In genomic region chr2:29612568-29612967, GRCh38 we compare ENCODE assay signal across 16 cellular contexts.
DNase-seq lines count a peak whose midpoint lies in the region; ATAC-seq and TF ChIP-seq lines count a peak whose summit lies in the region.
"Had no signal": no experiment of that assay in that cellular context is flagged by ENCODE, and none has a peak within 500 bp of the region (broad histone marks: within the 10 kb centered on the region; RNA-seq: fewer than 3 reads in every experiment).

No MANE protein-coding gene starts in this region.

- dilution Hi-C loops in IMR-90 (cut with HindIII; ENCODE audit: low sequenced_read_pairs, unreplicated experiment): no loop called here

- H4K8ac ChIP-seq in IMR-90 (ENCODE audit: low read depth in 2 of 2, low read length in 2 of 2) (no peak overlapping the region), neuronal stem cell (ENCODE audit: low read depth, low read length) (no peak overlapping the region)

- H2AK9ac ChIP-seq in IMR-90 (replicated peaks; ENCODE audit: low read depth, low read length, poor library complexity): peak overlapping the region; percentile 25

- H2BK5ac ChIP-seq in IMR-90 (ENCODE audit: low read depth, low read length, poor library complexity, severe bottlenecking): no peak overlapping the region
- no peak overlapping the region for H2BK5ac ChIP-seq in neuronal stem cell (ENCODE audit: low read length)

- H2BK15ac ChIP-seq in IMR-90 (ENCODE audit: low read depth, low read length): no peak overlapping the region
- no peak overlapping the region for H2BK15ac ChIP-seq in neuronal stem cell (ENCODE audit: low read length)

- no peak overlapping the region for H3K14ac ChIP-seq in IMR-90 (replicated peaks; ENCODE audit: low read depth, low read length)
- no peak overlapping the region for H3K14ac ChIP-seq in neuronal stem cell (ENCODE audit: low read length)

- H4K91ac ChIP-seq in IMR-90 (ENCODE audit: insufficient read depth, low read depth, low read length) (no peak overlapping the region), neuronal stem cell (ENCODE audit: low read depth, low read length, poor library complexity) (no peak overlapping the region)

- no peaks in the 10 kb centered on the region for H3K36me3 Mint-ChIP-seq in endodermal cell (ENCODE audit: low read depth)
- no peaks in the 10 kb centered on the region for H3K36me3 Mint-ChIP-seq in osteocyte (ENCODE audit: unreplicated experiment)
- H3K36me3 Mint-ChIP-seq: CD4-positive, CD25-positive, alpha-beta regulatory T cell; CD8-positive, alpha-beta T cell had no signal

- in situ Hi-C loops in IMR-90 (cut with MboI; ENCODE audit: low sequenced_read_pairs): no loop called here

- no peak for TF ChIP-seq RAD21 in IMR-90 (IDR thresholded peaks at IDR 0.05; ENCODE audit: low read length)

- H3K27ac ChIP-seq in IMR-90 (ENCODE audit: insufficient read depth, low read length) (no peak overlapping the region), endodermal cell (ENCODE audit: low read depth, low read length) (no peak overlapping the region), neuronal stem cell (replicated peaks; ENCODE audit: low read length) (no peak overlapping the region), ascending aorta (no peak overlapping the region)
- H3K27ac ChIP-seq: GM23248 had no signal

- POLR2A ChIA-PET in IMR-90 (lab: Charles Lee; ENCODE audit: unreplicated experiment): no interaction called here

- no TSS peak for BruUV-seq in IMR-90 (replicated peaks; lab: Mats Ljungman, UMichigan)

- H3K27ac Mint-ChIP-seq in endodermal cell (no peak overlapping the region), osteocyte (ENCODE audit: unreplicated experiment) (no peak overlapping the region)
- H3K27ac Mint-ChIP-seq: CD4-positive, CD25-positive, alpha-beta regulatory T cell; CD8-positive, alpha-beta T cell; H9 had no signal

- H3K4me3 ChIP-seq in IMR-90 (ENCODE audit: insufficient read depth, low read depth, low read length): no peak overlapping the region
- H3K4me3 ChIP-seq in endodermal cell (ENCODE audit: low read length): no peak overlapping the region
- no peak overlapping the region for H3K4me3 ChIP-seq in neuronal stem cell (ENCODE audit: low read length in 2 of 2)
- H3K4me3 ChIP-seq in ascending aorta: no peak overlapping the region
- H3K4me3 ChIP-seq: GM12878, GM23248 had no signal

- H3K4me1 ChIP-seq in IMR-90 (ENCODE audit: control insufficient read depth, insufficient read depth, low read length): peaks cover 2% of the 10 kb centered on the region; the same call in 1 of the 2 replicates
- peaks cover 5% of the 10 kb centered on the region for H3K4me1 ChIP-seq in endodermal cell (ENCODE audit: control insufficient read depth, insufficient read depth, low read length)
- no peaks in the 10 kb centered on the region for H3K4me1 ChIP-seq in neuronal stem cell (ENCODE audit: control insufficient read depth in 2 of 2, insufficient read depth in 1 of 2, low read depth in 1 of 2, low read length in 2 of 2)
- H3K4me1 ChIP-seq in ascending aorta: no peaks in the 10 kb centered on the region
- H3K4me1 ChIP-seq: Caco-2 had no signal

- TF ChIP-seq POLR2A in IMR-90 (IDR thresholded peaks at IDR 0.05; ENCODE audit: low read depth, low read length): no peak

- H4K5ac ChIP-seq in IMR-90 (ENCODE audit: low read depth, low read length): no peak overlapping the region

- intact Hi-C loops in IMR-90 (cut with micrococcal nuclease): no loop called here
- intact Hi-C loops in ascending aorta (cut with DNase I): no loop called here

- peaks cover 24% of the 10 kb centered on the region for H3K4me1 Mint-ChIP-seq in endodermal cell
- no peaks in the 10 kb centered on the region for H3K4me1 Mint-ChIP-seq in osteocyte (ENCODE audit: unreplicated experiment)
- H3K4me1 Mint-ChIP-seq: CD4-positive, CD25-positive, alpha-beta regulatory T cell had no signal

- H2AK5ac ChIP-seq in IMR-90 (ENCODE audit: low read depth, low read length) (0 out of 2 replicates have a peak overlapping the region, but pooled peaks have one; percentile 12), neuronal stem cell (ENCODE audit: low read depth, low read length) (no peak overlapping the region)

- H3K9me1 ChIP-seq in IMR-90 (ENCODE audit: insufficient read depth, low read length): no peaks in the 10 kb centered on the region

- H2BK20ac ChIP-seq in IMR-90 (ENCODE audit: low read depth, low read length): no peak overlapping the region

- H3K4ac ChIP-seq in IMR-90 (ENCODE audit: low read depth, low read length): no peak overlapping the region; the same call in 1 of the 2 replicates
- no peak overlapping the region for H3K4ac ChIP-seq in neuronal stem cell (ENCODE audit: low read length)

- TF ChIP-seq CTCF in IMR-90 (conservative IDR thresholded peaks at IDR 0.05; ENCODE audit: low read depth, low read length) (no peak), endodermal cell (conservative IDR thresholded peaks at IDR 0.05) (no peak), osteocyte (IDR thresholded peaks at IDR 0.05) (no peak), ascending aorta (IDR thresholded peaks at IDR 0.05) (no peak)

- H3K18ac ChIP-seq in IMR-90 (ENCODE audit: low read depth, low read length) (no peak overlapping the region), neuronal stem cell (ENCODE audit: low read length) (no peak overlapping the region)

- H3K4me3 Mint-ChIP-seq in endodermal cell (no peak overlapping the region), osteocyte (ENCODE audit: unreplicated experiment) (no peak overlapping the region)
- H3K4me3 Mint-ChIP-seq: CD4-positive, CD25-positive, alpha-beta regulatory T cell; CD8-positive, alpha-beta T cell; H9 had no signal

- CTCF ChIA-PET in IMR-90 (lab: Yijun Ruan, JAX): no interaction called here

- no peak for ATAC-seq in IMR-90 (ENCODE audit: low read depth)
- ATAC-seq: CD8-positive, alpha-beta T cell; GM12878; HCT116 had no signal

- H3K9ac ChIP-seq in IMR-90 (ENCODE audit: low read depth, low read length) (no peak overlapping the region), endodermal cell (ENCODE audit: extremely low read depth, low read length, poor library complexity, severe bottlenecking) (no peak overlapping the region), neuronal stem cell (ENCODE audit: low read depth, low read length, poor library complexity) (no peak overlapping the region)
- H3K9ac ChIP-seq: GM23248 had no signal

- H2AFZ ChIP-seq in IMR-90 (replicated peaks; ENCODE audit: low read length, poor library complexity) (no peak overlapping the region), neuronal stem cell (ENCODE audit: low read length) (no peak overlapping the region)
- H2AFZ ChIP-seq: GM23248 had no signal

- H3K4me2 ChIP-seq in IMR-90 (ENCODE audit: low read depth, low read length) (no peak overlapping the region), neuronal stem cell (ENCODE audit: insufficient read depth, low read length, poor library complexity, severe bottlenecking) (no peak overlapping the region)

- no peak overlapping the region for H2BK12ac ChIP-seq in neuronal stem cell (ENCODE audit: low read length)

- H3K23ac ChIP-seq in IMR-90 (ENCODE audit: low read depth, low read length) (no peak overlapping the region), neuronal stem cell (ENCODE audit: low read depth, low read length, poor library complexity) (no peak overlapping the region)

- H3K27me3 ChIP-seq in IMR-90 (ENCODE audit: control insufficient read depth, insufficient read depth, low read length): no peaks in the 10 kb centered on the region
- no peaks in the 10 kb centered on the region for H3K27me3 ChIP-seq in endodermal cell (ENCODE audit: control insufficient read depth, insufficient read depth, low read length, poor library complexity, severe bottlenecking)
- H3K27me3 ChIP-seq in neuronal stem cell (ENCODE audit: control insufficient read depth in 3 of 3, insufficient read depth in 3 of 3, low read depth in 1 of 3, low read length in 3 of 3): no peaks in the 10 kb centered on the region
- H3K27me3 ChIP-seq in ascending aorta: no peaks in the 10 kb centered on the region

- H3K9me3 ChIP-seq in IMR-90 (ENCODE audit: control insufficient read depth, insufficient read depth, low read length) (no peaks in the 10 kb centered on the region), endodermal cell (ENCODE audit: control insufficient read depth, low read length) (no peaks in the 10 kb centered on the region), neuronal stem cell (replicated peaks in 1 of 2; ENCODE audit: control insufficient read depth in 2 of 2, insufficient read depth in 1 of 2, low read depth in 1 of 2, low read length in 2 of 2) (no peaks in the 10 kb centered on the region), ascending aorta (no peaks in the 10 kb centered on the region)
- H3K9me3 ChIP-seq: Caco-2 had no signal

- no peak overlapping the region; the same call in 1 of the 2 replicates for H2BK120ac ChIP-seq in IMR-90 (ENCODE audit: low read depth, low read length)
- no peak overlapping the region for H2BK120ac ChIP-seq in neuronal stem cell (ENCODE audit: low read depth, low read length)

- peaks cover 4% of the 10 kb centered on the region for H3K9me3 Mint-ChIP-seq in endodermal cell
- no peaks in the 10 kb centered on the region for H3K9me3 Mint-ChIP-seq in osteocyte (ENCODE audit: unreplicated experiment)
- H3K9me3 Mint-ChIP-seq: CD4-positive, CD25-positive, alpha-beta regulatory T cell; CD8-positive, alpha-beta T cell; H9 had no signal

- DNase-seq in IMR-90 (no peak), endodermal cell (peak; percentile 26), osteocyte (ENCODE audit: extremely low spot score, unreplicated experiment) (peak; percentile 60), superior temporal gyrus (ENCODE audit: extremely low spot score) (no peak), neuronal stem cell (ENCODE audit: low spot score) (no peak), ascending aorta (ENCODE audit: low spot score in 2 of 2) (no peak)
- DNase-seq: C1 segment of cervical spinal cord; Caco-2; CD4-positive, CD25-positive, alpha-beta regulatory T cell; CD8-positive, alpha-beta T cell; DMS153; DND-41; GM23248; H9 had no signal

- H3K79me1 ChIP-seq in IMR-90 (ENCODE audit: low read depth in 1 of 2, low read length in 2 of 2) (no peaks in the 10 kb centered on the region), neuronal stem cell (ENCODE audit: low read depth, low read length) (no peaks in the 10 kb centered on the region)

- peaks cover 3% of the 10 kb centered on the region for H3K27me3 Mint-ChIP-seq in endodermal cell (ENCODE audit: insufficient read depth)
- H3K27me3 Mint-ChIP-seq in osteocyte (ENCODE audit: unreplicated experiment): no peaks in the 10 kb centered on the region

- H3K56ac ChIP-seq in IMR-90 (ENCODE audit: extremely low read depth, insufficient read depth, low read length): no peak overlapping the region

- no peaks in the 10 kb centered on the region for H4K20me1 ChIP-seq in IMR-90 (ENCODE audit: insufficient read depth, low read length)

- H3K36me3 ChIP-seq in IMR-90 (ENCODE audit: control insufficient read depth, insufficient read depth, low read length) (no peaks in the 10 kb centered on the region), endodermal cell (ENCODE audit: control insufficient read depth, insufficient read depth, low read length) (no peaks in the 10 kb centered on the region), neuronal stem cell (replicated peaks in 1 of 2; ENCODE audit: control insufficient read depth in 2 of 2, insufficient read depth in 2 of 2, low read length in 2 of 2) (no peaks in the 10 kb centered on the region), ascending aorta (no peaks in the 10 kb centered on the region)

- WGBS in IMR-90 (ENCODE audit: extremely low coverage in 2 of 2, insufficient read length in 1 of 2), 2 experiments: no CpG with 5 or more reads among the region's 4 CpGs
- WGBS in endodermal cell (ENCODE audit: insufficient coverage in 1 of 2, insufficient read length in 1 of 2), 2 experiments: 60 to 97% methylated on average over 1 to 4 of the region's 4 CpGs
- WGBS in neuronal stem cell (ENCODE audit: extremely low coverage in 2 of 2, insufficient read length in 2 of 2, insufficient replicate concordance in 1 of 2), 2 donors: no CpG with 5 or more reads among the region's 4 CpGs

Comparison
In these comparisons a context has a peak if more than half of its experiments do, and no peak if none do; other contexts are left out.
1. DNase-seq: peak in endodermal cell (single experiment) and osteocyte (single experiment); none in IMR-90 (single experiment), superior temporal gyrus (single experiment), neuronal stem cell (single experiment) and ascending aorta (0 of 2).